8 cellular contexts compared by ENCODE assay signal in genomic region chr14:90814806-90815566, GRCh38. TPM values are rescaled to one million over a fixed set of nuclear protein-coding genes. Genes with fewer than 3 reads are reported as not detected.
DNase-seq lines count a peak whose midpoint lies in the region; ATAC-seq, FAIRE-seq and TF ChIP-seq lines count a peak whose summit lies in the region.

No MANE protein-coding gene starts in this region.

- intact Hi-C loops in activated CD4-positive, alpha-beta T cell treated with anti-CD3 and anti-CD28 coated beads for 36 hours (cut with DNase I, micrococcal nuclease), result no loop called here
- intact Hi-C loops in left lung (cut with DNase I), result no loop called here

- H3K27me3 ChIP-seq in left lung, result no peaks in the 10 kb centered on the region
- H3K27me3 ChIP-seq in suprapubic skin, result no peaks in the 10 kb centered on the region

- DNase-seq in activated CD4-positive, alpha-beta T cell treated with anti-CD3 and anti-CD28 coated beads for 36 hours, result no peak
- no peak for DNase-seq in activated CD4-positive, alpha-beta T cell treated with anti-CD3 and anti-CD28 coated beads for 48 hours
- DNase-seq in activated naive CD8-positive, alpha-beta T cell treated with anti-CD3 and anti-CD28 coated beads, Interleukin-2, amount 50 U/mL, for 24 hours, result no peak
- no peak for DNase-seq in left lung
- DNase-seq in suprapubic skin (ENCODE audit: low spot score in 2 of 2), result no peak
- no peak for DNase-seq in GM19239 (ENCODE audit: insufficient read length, low spot score)
- no peak for DNase-seq in Kasumi-1 (lab: John Stamatoyannopoulos, UW)
- no peak for DNase-seq in NCI-H1436 treated with DMSO at 0.1 percent for 48 hours (lab: John Stamatoyannopoulos, UW)

- no peak overlapping the region for H3K27ac ChIP-seq in left lung
- no peak overlapping the region for H3K27ac ChIP-seq in suprapubic skin

- peak overlapping the region; percentile 15 for H3K27ac Mint-ChIP-seq in activated CD4-positive, alpha-beta T cell treated with anti-CD3 and anti-CD28 coated beads for 36 hours
- no peak overlapping the region for H3K27ac Mint-ChIP-seq in activated naive CD8-positive, alpha-beta T cell treated with anti-CD3 and anti-CD28 coated beads, Interleukin-2, amount 50 U/mL, for 24 hours

- H3K9me3 Mint-ChIP-seq in activated CD4-positive, alpha-beta T cell treated with anti-CD3 and anti-CD28 coated beads for 36 hours (ENCODE audit: low read depth), result no peaks in the 10 kb centered on the region
- H3K9me3 Mint-ChIP-seq in activated naive CD8-positive, alpha-beta T cell treated with anti-CD3 and anti-CD28 coated beads, Interleukin-2, amount 50 U/mL, for 24 hours, result no peaks in the 10 kb centered on the region

- no peaks in the 10 kb centered on the region for H3K4me1 Mint-ChIP-seq in activated CD4-positive, alpha-beta T cell treated with anti-CD3 and anti-CD28 coated beads for 36 hours
- H3K4me1 Mint-ChIP-seq in activated naive CD8-positive, alpha-beta T cell treated with anti-CD3 and anti-CD28 coated beads, Interleukin-2, amount 50 U/mL, for 24 hours, result peaks cover 4% of the 10 kb centered on the region

- H3K27me3 Mint-ChIP-seq in activated CD4-positive, alpha-beta T cell treated with anti-CD3 and anti-CD28 coated beads for 36 hours, result peaks cover 11% of the 10 kb centered on the region
- H3K27me3 Mint-ChIP-seq in activated naive CD8-positive, alpha-beta T cell treated with anti-CD3 and anti-CD28 coated beads, Interleukin-2, amount 50 U/mL, for 24 hours, result peaks cover 19% of the 10 kb centered on the region

- CTCF ChIA-PET in activated CD4-positive, alpha-beta T cell treated with anti-CD3 and anti-CD28 coated beads for 36 hours (lab: Charles Lee), result interaction anchor here (0.6 kb wide), 1 partner anchor 56 kb away, joined by 4 read pairs; no protein-coding TSS in a partner anchor

- no peak for ATAC-seq in activated CD4-positive, alpha-beta T cell treated with anti-CD3 and anti-CD28 coated beads for 36 hours
- no peak for ATAC-seq in activated naive CD8-positive, alpha-beta T cell treated with anti-CD3 and anti-CD28 coated beads, Interleukin-2, amount 50 U/mL, for 24 hours
- ATAC-seq in left lung, result no peak

- H3K4me3 ChIP-seq in left lung (peak overlapping the region; percentile 48), suprapubic skin (peak overlapping the region; percentile 61)

- POLR2A ChIA-PET in activated CD4-positive, alpha-beta T cell treated with anti-CD3 and anti-CD28 coated beads for 36 hours (lab: Charles Lee), result interaction anchor here (0.6 kb wide), 1 partner anchor 464 kb away, joined by 3 read pairs; no protein-coding TSS in a partner anchor

- peaks cover 0 to 15% of the 10 kb centered on the region in 2 donors for H3K4me1 ChIP-seq in left lung
- H3K4me1 ChIP-seq in suprapubic skin, result peaks cover 18% of the 10 kb centered on the region

- H3K4me3 Mint-ChIP-seq in activated CD4-positive, alpha-beta T cell treated with anti-CD3 and anti-CD28 coated beads for 36 hours, result peak overlapping the region; percentile 61
- H3K4me3 Mint-ChIP-seq in activated naive CD8-positive, alpha-beta T cell treated with anti-CD3 and anti-CD28 coated beads, Interleukin-2, amount 50 U/mL, for 24 hours, result peak overlapping the region; percentile 63

- no peak for FAIRE-seq in GM19239 (lab: Jason Lieb, UNC)

- no peak for TF ChIP-seq EP300 in suprapubic skin (IDR thresholded peaks at IDR 0.05)

- no peaks in the 10 kb centered on the region for H3K36me3 ChIP-seq in left lung
- no peaks in the 10 kb centered on the region for H3K36me3 ChIP-seq in suprapubic skin

- TF ChIP-seq CTCF in left lung (IDR thresholded peaks at IDR 0.05), result no peak
- TF ChIP-seq CTCF in suprapubic skin (IDR thresholded peaks at IDR 0.05), result no peak

- no peak for TF ChIP-seq POLR2A in suprapubic skin (IDR thresholded peaks at IDR 0.05)

- 58% methylated on average over 12 of the region's 12 CpGs for WGBS in suprapubic skin

- H3K36me3 Mint-ChIP-seq in activated CD4-positive, alpha-beta T cell treated with anti-CD3 and anti-CD28 coated beads for 36 hours (ENCODE audit: low read depth), result no peaks in the 10 kb centered on the region
- no peaks in the 10 kb centered on the region for H3K36me3 Mint-ChIP-seq in activated naive CD8-positive, alpha-beta T cell treated with anti-CD3 and anti-CD28 coated beads, Interleukin-2, amount 50 U/mL, for 24 hours (ENCODE audit: low read depth)

- H3K9me3 ChIP-seq in left lung (no peaks in the 10 kb centered on the region), suprapubic skin (no peaks in the 10 kb centered on the region)

RNA-seq across cellular contexts. Expression of gene TTC7B, which starts 1.2 kb away (rescaled TPM):
- total RNA-seq in activated CD4-positive, alpha-beta T cell treated with anti-CD3 and anti-CD28 coated beads for 36 hours, result 1 to 10 TPM; 5.8 to 8.2 TPM
- total RNA-seq in left lung (10 to 100 TPM; 26.8 to 33.1 TPM), suprapubic skin (10 to 100 TPM; 14.3 to 48.9 (median 32.5) TPM)
